Comparison of ENCODE assay signal across 1 cellular context in the genomic region with DNA sequence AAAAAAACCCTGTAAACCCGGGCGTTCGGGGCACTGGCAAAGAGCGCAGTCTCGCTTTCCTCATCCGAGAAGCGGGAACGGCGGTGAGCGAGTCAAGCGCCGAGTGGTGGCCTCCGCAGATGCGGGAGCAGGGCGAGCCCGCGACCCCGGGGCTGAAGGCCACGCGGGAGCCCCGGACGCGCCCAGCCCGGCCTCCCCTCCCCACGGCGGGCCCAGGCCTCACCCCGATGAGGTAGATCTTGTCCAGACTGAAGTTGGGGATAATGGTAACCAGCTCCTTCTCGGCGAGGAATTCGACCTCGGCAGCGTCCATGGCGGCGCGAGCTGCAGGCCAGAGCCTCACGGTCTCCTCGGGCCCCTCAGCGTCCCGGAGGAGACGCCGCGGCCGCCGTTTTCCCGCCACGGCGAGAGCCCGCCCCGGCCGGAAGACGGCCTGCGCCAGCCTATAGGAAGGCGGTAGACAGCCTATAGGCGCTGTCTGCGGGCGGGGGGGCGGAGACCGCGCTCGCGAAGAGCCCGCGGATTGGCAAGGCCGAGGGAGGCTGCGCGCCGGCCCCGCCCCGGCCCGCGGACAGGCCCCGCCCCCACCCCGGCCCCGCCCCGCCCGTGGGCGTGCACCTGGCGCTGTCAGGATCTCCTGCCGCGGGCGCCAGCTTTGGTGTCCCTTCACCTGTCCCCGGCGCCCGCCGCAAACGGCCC.
TF ChIP-seq lines count a peak whose summit lies in the region.

A gene (minus strand): TSS at position 369 of the 699 bp plus-strand sequence. CDS start 56 bp downstream, at position 313.

TF ChIP-seq in GM12878, 131 proteins besides CTCF, POLR2A, EP300 and RAD21 (continued from another document):
- TF ChIP-seq, protein P1, sequence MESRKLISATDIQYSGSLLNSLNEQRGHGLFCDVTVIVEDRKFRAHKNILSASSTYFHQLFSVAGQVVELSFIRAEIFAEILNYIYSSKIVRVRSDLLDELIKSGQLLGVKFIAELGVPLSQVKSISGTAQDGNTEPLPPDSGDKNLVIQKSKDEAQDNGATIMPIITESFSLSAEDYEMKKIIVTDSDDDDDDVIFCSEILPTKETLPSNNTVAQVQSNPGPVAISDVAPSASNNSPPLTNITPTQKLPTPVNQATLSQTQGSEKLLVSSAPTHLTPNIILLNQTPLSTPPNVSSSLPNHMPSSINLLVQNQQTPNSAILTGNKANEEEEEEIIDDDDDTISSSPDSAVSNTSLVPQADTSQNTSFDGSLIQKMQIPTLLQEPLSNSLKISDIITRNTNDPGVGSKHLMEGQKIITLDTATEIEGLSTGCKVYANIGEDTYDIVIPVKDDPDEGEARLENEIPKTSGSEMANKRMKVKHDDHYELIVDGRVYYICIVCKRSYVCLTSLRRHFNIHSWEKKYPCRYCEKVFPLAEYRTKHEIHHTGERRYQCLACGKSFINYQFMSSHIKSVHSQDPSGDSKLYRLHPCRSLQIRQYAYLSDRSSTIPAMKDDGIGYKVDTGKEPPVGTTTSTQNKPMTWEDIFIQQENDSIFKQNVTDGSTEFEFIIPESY (IDR thresholded peaks at IDR 0.05): no peak
- TF ChIP-seq, protein P2, sequence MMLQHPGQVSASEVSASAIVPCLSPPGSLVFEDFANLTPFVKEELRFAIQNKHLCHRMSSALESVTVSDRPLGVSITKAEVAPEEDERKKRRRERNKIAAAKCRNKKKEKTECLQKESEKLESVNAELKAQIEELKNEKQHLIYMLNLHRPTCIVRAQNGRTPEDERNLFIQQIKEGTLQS (IDR thresholded peaks at IDR 0.05; ENCODE audit: borderline replicate concordance, extremely low read depth, low read depth, low read length): no peak
- no peak for TF ChIP-seq SREBF2 (IDR thresholded peaks at IDR 0.05; ENCODE audit: low read length)
- no peak for TF ChIP-seq FOXK2 (IDR thresholded peaks at IDR 0.05)
- TF ChIP-seq STAT3 (IDR thresholded peaks at IDR 0.05; ENCODE audit: low read depth, low read length): no peak
- no peak for TF ChIP-seq MTA2 (IDR thresholded peaks at IDR 0.05; ENCODE audit: low read depth)
- peak; percentile 41; the same call in 1 of the 2 replicates for TF ChIP-seq IKZF1 (conservative IDR thresholded peaks at IDR 0.05)
- TF ChIP-seq, protein P3, sequence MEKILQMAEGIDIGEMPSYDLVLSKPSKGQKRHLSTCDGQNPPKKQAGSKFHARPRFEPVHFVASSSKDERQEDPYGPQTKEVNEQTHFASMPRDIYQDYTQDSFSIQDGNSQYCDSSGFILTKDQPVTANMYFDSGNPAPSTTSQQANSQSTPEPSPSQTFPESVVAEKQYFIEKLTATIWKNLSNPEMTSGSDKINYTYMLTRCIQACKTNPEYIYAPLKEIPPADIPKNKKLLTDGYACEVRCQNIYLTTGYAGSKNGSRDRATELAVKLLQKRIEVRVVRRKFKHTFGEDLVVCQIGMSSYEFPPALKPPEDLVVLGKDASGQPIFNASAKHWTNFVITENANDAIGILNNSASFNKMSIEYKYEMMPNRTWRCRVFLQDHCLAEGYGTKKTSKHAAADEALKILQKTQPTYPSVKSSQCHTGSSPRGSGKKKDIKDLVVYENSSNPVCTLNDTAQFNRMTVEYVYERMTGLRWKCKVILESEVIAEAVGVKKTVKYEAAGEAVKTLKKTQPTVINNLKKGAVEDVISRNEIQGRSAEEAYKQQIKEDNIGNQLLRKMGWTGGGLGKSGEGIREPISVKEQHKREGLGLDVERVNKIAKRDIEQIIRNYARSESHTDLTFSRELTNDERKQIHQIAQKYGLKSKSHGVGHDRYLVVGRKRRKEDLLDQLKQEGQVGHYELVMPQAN (conservative IDR thresholded peaks at IDR 0.05): peak; percentile 94
- TF ChIP-seq TCF12 (IDR thresholded peaks at IDR 0.05; ENCODE audit: low read depth, low read length): peak; percentile 66
- TF ChIP-seq BHLHE40 (IDR thresholded peaks at IDR 0.05; ENCODE audit: borderline replicate concordance in 1 of 2, low read depth in 2 of 2, low read length in 1 of 2): 0 out of 4 replicates have a peak, but pooled peaks of 1 of the 2 experiments have one; percentile 26
- no peak for TF ChIP-seq EED (IDR thresholded peaks at IDR 0.05; ENCODE audit: low read depth)
- no peak for TF ChIP-seq SIX5 (IDR thresholded peaks at IDR 0.05; ENCODE audit: low read depth, low read length, severe bottlenecking)
- TF ChIP-seq NFIC (IDR thresholded peaks at IDR 0.05; ENCODE audit: low read depth, low read length): no peak
- TF ChIP-seq YY1 (IDR thresholded peaks at IDR 0.05; ENCODE audit: low read depth, low read length): peak; percentile 24; the same call in 1 of the 2 replicates
- TF ChIP-seq RAD51 (IDR thresholded peaks at IDR 0.05): no peak
- TF ChIP-seq, protein P4, sequence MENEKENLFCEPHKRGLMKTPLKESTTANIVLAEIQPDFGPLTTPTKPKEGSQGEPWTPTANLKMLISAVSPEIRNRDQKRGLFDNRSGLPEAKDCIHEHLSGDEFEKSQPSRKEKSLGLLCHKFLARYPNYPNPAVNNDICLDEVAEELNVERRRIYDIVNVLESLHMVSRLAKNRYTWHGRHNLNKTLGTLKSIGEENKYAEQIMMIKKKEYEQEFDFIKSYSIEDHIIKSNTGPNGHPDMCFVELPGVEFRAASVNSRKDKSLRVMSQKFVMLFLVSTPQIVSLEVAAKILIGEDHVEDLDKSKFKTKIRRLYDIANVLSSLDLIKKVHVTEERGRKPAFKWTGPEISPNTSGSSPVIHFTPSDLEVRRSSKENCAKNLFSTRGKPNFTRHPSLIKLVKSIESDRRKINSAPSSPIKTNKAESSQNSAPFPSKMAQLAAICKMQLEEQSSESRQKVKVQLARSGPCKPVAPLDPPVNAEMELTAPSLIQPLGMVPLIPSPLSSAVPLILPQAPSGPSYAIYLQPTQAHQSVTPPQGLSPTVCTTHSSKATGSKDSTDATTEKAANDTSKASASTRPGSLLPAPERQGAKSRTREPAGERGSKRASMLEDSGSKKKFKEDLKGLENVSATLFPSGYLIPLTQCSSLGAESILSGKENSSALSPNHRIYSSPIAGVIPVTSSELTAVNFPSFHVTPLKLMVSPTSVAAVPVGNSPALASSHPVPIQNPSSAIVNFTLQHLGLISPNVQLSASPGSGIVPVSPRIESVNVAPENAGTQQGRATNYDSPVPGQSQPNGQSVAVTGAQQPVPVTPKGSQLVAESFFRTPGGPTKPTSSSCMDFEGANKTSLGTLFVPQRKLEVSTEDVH (IDR thresholded peaks at IDR 0.05; ENCODE audit: low read depth, partially characterized antibody): peak; percentile 95
- TF ChIP-seq BACH1 (IDR thresholded peaks at IDR 0.05; ENCODE audit: borderline replicate concordance): no peak
- peak; percentile 72 for TF ChIP-seq GATAD2B (conservative IDR thresholded peaks at IDR 0.05; ENCODE audit: low read depth)
- TF ChIP-seq, protein P5, sequence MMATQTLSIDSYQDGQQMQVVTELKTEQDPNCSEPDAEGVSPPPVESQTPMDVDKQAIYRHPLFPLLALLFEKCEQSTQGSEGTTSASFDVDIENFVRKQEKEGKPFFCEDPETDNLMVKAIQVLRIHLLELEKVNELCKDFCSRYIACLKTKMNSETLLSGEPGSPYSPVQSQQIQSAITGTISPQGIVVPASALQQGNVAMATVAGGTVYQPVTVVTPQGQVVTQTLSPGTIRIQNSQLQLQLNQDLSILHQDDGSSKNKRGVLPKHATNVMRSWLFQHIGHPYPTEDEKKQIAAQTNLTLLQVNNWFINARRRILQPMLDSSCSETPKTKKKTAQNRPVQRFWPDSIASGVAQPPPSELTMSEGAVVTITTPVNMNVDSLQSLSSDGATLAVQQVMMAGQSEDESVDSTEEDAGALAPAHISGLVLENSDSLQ (IDR thresholded peaks at IDR 0.05): no peak
- TF ChIP-seq GABPA (IDR thresholded peaks at IDR 0.05; ENCODE audit: low read depth): peak; percentile 75
- no peak for TF ChIP-seq HDGF (IDR thresholded peaks at IDR 0.05)
- TF ChIP-seq, protein P6, sequence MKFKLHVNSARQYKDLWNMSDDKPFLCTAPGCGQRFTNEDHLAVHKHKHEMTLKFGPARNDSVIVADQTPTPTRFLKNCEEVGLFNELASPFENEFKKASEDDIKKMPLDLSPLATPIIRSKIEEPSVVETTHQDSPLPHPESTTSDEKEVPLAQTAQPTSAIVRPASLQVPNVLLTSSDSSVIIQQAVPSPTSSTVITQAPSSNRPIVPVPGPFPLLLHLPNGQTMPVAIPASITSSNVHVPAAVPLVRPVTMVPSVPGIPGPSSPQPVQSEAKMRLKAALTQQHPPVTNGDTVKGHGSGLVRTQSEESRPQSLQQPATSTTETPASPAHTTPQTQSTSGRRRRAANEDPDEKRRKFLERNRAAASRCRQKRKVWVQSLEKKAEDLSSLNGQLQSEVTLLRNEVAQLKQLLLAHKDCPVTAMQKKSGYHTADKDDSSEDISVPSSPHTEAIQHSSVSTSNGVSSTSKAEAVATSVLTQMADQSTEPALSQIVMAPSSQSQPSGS (IDR thresholded peaks at IDR 0.05; ENCODE audit: low read length): no peak
- TF ChIP-seq NR2F1 (conservative IDR thresholded peaks at IDR 0.05): no peak
- peak; percentile 51; the same call in 1 of the 3 replicates for TF ChIP-seq POU2F2 (IDR thresholded peaks at IDR 0.05; ENCODE audit: borderline replicate concordance, low read depth, low read length)
- TF ChIP-seq TARDBP (IDR thresholded peaks at IDR 0.05; ENCODE audit: borderline replicate concordance): no peak
- TF ChIP-seq ETV6 (conservative IDR thresholded peaks at IDR 0.05 in 1 of 2, IDR thresholded peaks at IDR 0.05 in 1 of 2; ENCODE audit: borderline replicate concordance in 1 of 2, low read depth in 1 of 2): no peak
- no peak for TF ChIP-seq CBX3 (IDR thresholded peaks at IDR 0.05; ENCODE audit: borderline replicate concordance, low read depth)
- TF ChIP-seq, protein P7, sequence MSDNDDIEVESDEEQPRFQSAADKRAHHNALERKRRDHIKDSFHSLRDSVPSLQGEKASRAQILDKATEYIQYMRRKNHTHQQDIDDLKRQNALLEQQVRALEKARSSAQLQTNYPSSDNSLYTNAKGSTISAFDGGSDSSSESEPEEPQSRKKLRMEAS (IDR thresholded peaks at IDR 0.05; ENCODE audit: low read depth, low read length): peak; percentile 79
- TF ChIP-seq SMAD1 (IDR thresholded peaks at IDR 0.05; ENCODE audit: low read depth, partially characterized antibody): no peak
- no peak for TF ChIP-seq SMAD5 (IDR thresholded peaks at IDR 0.05; ENCODE audit: low read depth)
- no peak for TF ChIP-seq SRF (IDR thresholded peaks at IDR 0.05; ENCODE audit: low read depth in 2 of 2, low read length in 2 of 2)
- TF ChIP-seq CBFB (IDR thresholded peaks at IDR 0.05; ENCODE audit: low read depth): no peak
- TF ChIP-seq TCF3 (IDR thresholded peaks at IDR 0.05; ENCODE audit: borderline replicate concordance, insufficient read depth, low read depth, low read length): 0 out of 2 replicates have a peak, but pooled peaks have one; percentile 16
TF ChIP-seq in GM12878: peak in this region for 25.
